In genomic region chr5:135466178-135467050, GRCh38 we compare ENCODE assay signal across 7 cellular contexts. TPM values are rescaled to one million over a fixed set of nuclear protein-coding genes. Genes with fewer than 3 reads are reported as not detected.
DNase-seq lines count a peak whose midpoint lies in the region; ATAC-seq and TF ChIP-seq lines count a peak whose summit lies in the region.

No MANE protein-coding gene starts in this region.

- H3K4me1 Mint-ChIP-seq in activated CD4-positive, alpha-beta T cell treated with anti-CD3 and anti-CD28 coated beads, Interleukin-2, amount 10 ng/mL, durations not matched to agents 7 days and 5 days: peaks cover 3% of the 10 kb centered on the region

- DNase-seq in NCI-H226 (peak; percentile 36), dedifferentiated amniotic fluid mesenchymal stem cell (ENCODE audit: extremely low spot score) (peak; percentile 68), lower leg skin (ENCODE audit: low spot score in 2 of 2) (peak; percentile 49 to 95)
- DNase-seq in activated CD4-positive, alpha-beta T cell treated with anti-CD3 and anti-CD28 coated beads, Interleukin-2, amount 10 ng/mL, durations not matched to agents 7 days and 5 days: peak; percentile 64
- DNase-seq in stimulated activated CD4-positive, alpha-beta T cell treated with anti-CD3 and anti-CD28 coated beads, TNF-alpha, amount 100 ng/mL, for 24 hours (ENCODE audit: low read depth in 3 of 3): peak; percentile 41 to 75 (median 59)

- no peaks in the 10 kb centered on the region for H3K36me3 Mint-ChIP-seq in activated CD4-positive, alpha-beta T cell treated with anti-CD3 and anti-CD28 coated beads, Interleukin-2, amount 10 ng/mL, durations not matched to agents 7 days and 5 days (ENCODE audit: low read depth)

- CTCF ChIA-PET in activated CD4-positive, alpha-beta T cell treated with anti-CD3 and anti-CD28 coated beads, Interleukin-2, amount 10 ng/mL, durations not matched to agents 7 days and 5 days (lab: Charles Lee): interaction anchor here (0.6 to 7.1 kb wide), 13 partner anchors 9 to 104 kb away, joined by 3 to 80 read pairs (median 3); no protein-coding TSS in a partner anchor

- H3K27me3 Mint-ChIP-seq in activated CD4-positive, alpha-beta T cell treated with anti-CD3 and anti-CD28 coated beads, Interleukin-2, amount 10 ng/mL, durations not matched to agents 7 days and 5 days: peaks cover 33% of the 10 kb centered on the region

- no peak for TF ChIP-seq POLR2A in lower leg skin (IDR thresholded peaks at IDR 0.05)

- no peak overlapping the region for H3K27ac Mint-ChIP-seq in activated CD4-positive, alpha-beta T cell treated with anti-CD3 and anti-CD28 coated beads, Interleukin-2, amount 10 ng/mL, durations not matched to agents 7 days and 5 days

- intact Hi-C loops in lower leg skin (cut with DNase I; ENCODE audit: low total_unique reads): loop anchor here (2.0 to 10.0 kb wide), 2 partner anchors 86 to 358 kb away; no protein-coding TSS in a partner anchor

- no peaks in the 10 kb centered on the region for H3K9me3 Mint-ChIP-seq in activated CD4-positive, alpha-beta T cell treated with anti-CD3 and anti-CD28 coated beads, Interleukin-2, amount 10 ng/mL, durations not matched to agents 7 days and 5 days

- no peak overlapping the region for H3K4me3 Mint-ChIP-seq in activated CD4-positive, alpha-beta T cell treated with anti-CD3 and anti-CD28 coated beads, Interleukin-2, amount 10 ng/mL, durations not matched to agents 7 days and 5 days

- WGBS in lower leg skin, 2 donors: 28 to 29% methylated on average over 36 to 39 of the region's 43 CpGs

- ATAC-seq in HG02885 (IDR thresholded peaks at IDR 0.05; ENCODE audit: poor library complexity, unreplicated experiment): peak; percentile 75

- H3K4me3 ChIP-seq in lower leg skin (ENCODE audit: low read depth, poor library complexity, severe bottlenecking): no peak overlapping the region

- POLR2A ChIA-PET in activated CD4-positive, alpha-beta T cell treated with anti-CD3 and anti-CD28 coated beads, Interleukin-2, amount 10 ng/mL, durations not matched to agents 7 days and 5 days (lab: Charles Lee): no interaction called here

- TF ChIP-seq CTCF in GM12874 (IDR thresholded peaks at IDR 0.05; ENCODE audit: insufficient read depth, low read depth, low read length) (peak; percentile 89), lower leg skin (IDR thresholded peaks at IDR 0.05) (no peak)

RNA-seq across cellular contexts. Expression of gene TIFAB, which starts 14.3 kb away (rescaled TPM):
- total RNA-seq in activated CD4-positive, alpha-beta T cell treated with anti-CD3 and anti-CD28 coated beads, Interleukin-2, amount 10 ng/mL, durations not matched to agents 7 days and 5 days: not detected
- total RNA-seq in lower leg skin: under 1 TPM in 1 of 4 donors, not detected in 3; 0.10 TPM

RNA-seq across cellular contexts. Expression of gene DCANP1, which starts 19.3 kb away (rescaled TPM):
- not detected for total RNA-seq in activated CD4-positive, alpha-beta T cell treated with anti-CD3 and anti-CD28 coated beads, Interleukin-2, amount 10 ng/mL, durations not matched to agents 7 days and 5 days
- total RNA-seq in lower leg skin: not detected
